Comparison of ENCODE assay signal across 1 cellular context in the genomic region with DNA sequence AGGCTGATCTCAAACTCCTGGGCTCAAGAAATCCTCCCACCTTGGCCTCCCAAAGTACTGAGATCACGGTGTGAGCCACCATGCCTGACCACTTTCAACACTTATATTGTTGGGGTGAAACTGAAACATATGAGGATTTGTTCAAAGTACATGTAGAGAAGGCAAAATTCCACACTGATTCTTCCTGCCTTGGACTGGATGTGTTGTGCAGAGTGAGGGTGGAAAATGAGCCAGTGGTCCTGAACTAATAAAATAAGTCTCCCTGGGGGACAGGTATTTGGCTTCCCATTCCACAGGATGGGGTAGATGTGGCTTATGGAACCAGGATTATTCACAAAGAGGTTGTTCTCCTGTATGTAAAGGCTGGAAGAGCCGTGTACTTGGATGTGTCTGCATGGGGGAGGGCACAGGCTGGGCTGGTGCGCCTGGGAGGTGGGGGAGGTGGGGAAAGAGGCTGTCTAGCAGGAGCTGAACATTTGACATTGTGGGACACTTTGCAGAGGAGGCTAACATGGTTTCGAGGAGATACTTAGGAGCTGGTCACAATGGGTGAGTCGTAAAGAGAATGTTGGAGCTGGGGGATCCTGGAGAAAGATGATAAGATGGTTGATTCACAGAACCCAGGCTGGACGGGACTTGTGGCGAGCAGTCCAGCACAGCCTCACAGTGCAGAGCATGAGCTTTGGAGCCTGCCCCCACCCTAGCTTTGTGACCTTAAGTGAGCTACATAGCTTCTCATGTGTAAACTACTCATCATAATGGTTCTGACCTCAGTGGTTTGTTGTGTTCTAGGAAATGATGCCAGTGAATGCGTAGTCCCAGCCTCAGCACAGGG.
A peak's percentile ranks its signal among the peaks of the same experiment; 100 is the strongest.
TF ChIP-seq lines count a peak whose summit lies in the region.

A gene (plus strand): TSS at position 804 of the 835 bp plus-strand sequence. CDS start 708 bp downstream, outside the sequence.

TF ChIP-seq in K562, 482 proteins besides CTCF, POLR2A, EP300 and RAD21 (continued from another document and continues in another):
- TF ChIP-seq CHD1 (IDR thresholded peaks at IDR 0.05; ENCODE audit: low read length) (peak; percentile 77), MEIS2 (IDR thresholded peaks at IDR 0.05; ENCODE audit: partially characterized antibody) (peak; percentile 17), ZNF212 (CRISPR knock-in tag; IDR thresholded peaks at IDR 0.05) (no peak), FOSL1 (tag; conservative IDR thresholded peaks at IDR 0.05) (peak; percentile 71), TCF3 (CRISPR knock-in tag; IDR thresholded peaks at IDR 0.05) (peak; percentile 90), SNIP1 (IDR thresholded peaks at IDR 0.05; ENCODE audit: low read depth) (no peak), ZNF175 (CRISPR knock-in tag; IDR thresholded peaks at IDR 0.05; ENCODE audit: low read depth) (peak; percentile 77; the same call in 1 of the 2 replicates), KDM1A (IDR thresholded peaks at IDR 0.05) (no peak), TRIM28 (IDR thresholded peaks at IDR 0.05) (0 out of 2 replicates have a peak, but pooled peaks have one; percentile 19), SMARCC2 (IDR thresholded peaks at IDR 0.05; ENCODE audit: low read depth) (peak; percentile 24; the same call in 1 of the 2 replicates), ZNF584 (CRISPR knock-in tag; IDR thresholded peaks at IDR 0.05; ENCODE audit: low read depth) (0 out of 2 replicates have a peak, but pooled peaks have one; percentile 60), CREB1 (IDR thresholded peaks at IDR 0.05) (peak; percentile 36; the same call in 1 of the 2 replicates), CREB1 (CRISPR knock-in tag; IDR thresholded peaks at IDR 0.05) (no peak), RCOR1 (IDR thresholded peaks at IDR 0.05; ENCODE audit: borderline replicate concordance in 1 of 2, low read depth in 2 of 2, low read length in 2 of 2) (peak; percentile 41 to 76; a peak in 2 of 4 replicates), ETV5 (CRISPR knock-in tag; IDR thresholded peaks at IDR 0.05; ENCODE audit: low read depth) (0 out of 2 replicates have a peak, but pooled peaks have one; percentile 36), LEF1 (IDR thresholded peaks at IDR 0.05) (peak; percentile 62; the same call in 1 of the 2 replicates), GABPB1 (CRISPR knock-in tag; IDR thresholded peaks at IDR 0.05) (0 out of 2 replicates have a peak, but pooled peaks have one; percentile 27)
- TF ChIP-seq, protein P1, sequence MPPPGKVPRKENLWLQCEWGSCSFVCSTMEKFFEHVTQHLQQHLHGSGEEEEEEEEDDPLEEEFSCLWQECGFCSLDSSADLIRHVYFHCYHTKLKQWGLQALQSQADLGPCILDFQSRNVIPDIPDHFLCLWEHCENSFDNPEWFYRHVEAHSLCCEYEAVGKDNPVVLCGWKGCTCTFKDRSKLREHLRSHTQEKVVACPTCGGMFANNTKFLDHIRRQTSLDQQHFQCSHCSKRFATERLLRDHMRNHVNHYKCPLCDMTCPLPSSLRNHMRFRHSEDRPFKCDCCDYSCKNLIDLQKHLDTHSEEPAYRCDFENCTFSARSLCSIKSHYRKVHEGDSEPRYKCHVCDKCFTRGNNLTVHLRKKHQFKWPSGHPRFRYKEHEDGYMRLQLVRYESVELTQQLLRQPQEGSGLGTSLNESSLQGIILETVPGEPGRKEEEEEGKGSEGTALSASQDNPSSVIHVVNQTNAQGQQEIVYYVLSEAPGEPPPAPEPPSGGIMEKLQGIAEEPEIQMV (tag; conservative IDR thresholded peaks at IDR 0.05; ENCODE audit: low read depth): 0 out of 2 replicates have a peak, but pooled peaks have one; percentile 16
- TF ChIP-seq, protein P2, sequence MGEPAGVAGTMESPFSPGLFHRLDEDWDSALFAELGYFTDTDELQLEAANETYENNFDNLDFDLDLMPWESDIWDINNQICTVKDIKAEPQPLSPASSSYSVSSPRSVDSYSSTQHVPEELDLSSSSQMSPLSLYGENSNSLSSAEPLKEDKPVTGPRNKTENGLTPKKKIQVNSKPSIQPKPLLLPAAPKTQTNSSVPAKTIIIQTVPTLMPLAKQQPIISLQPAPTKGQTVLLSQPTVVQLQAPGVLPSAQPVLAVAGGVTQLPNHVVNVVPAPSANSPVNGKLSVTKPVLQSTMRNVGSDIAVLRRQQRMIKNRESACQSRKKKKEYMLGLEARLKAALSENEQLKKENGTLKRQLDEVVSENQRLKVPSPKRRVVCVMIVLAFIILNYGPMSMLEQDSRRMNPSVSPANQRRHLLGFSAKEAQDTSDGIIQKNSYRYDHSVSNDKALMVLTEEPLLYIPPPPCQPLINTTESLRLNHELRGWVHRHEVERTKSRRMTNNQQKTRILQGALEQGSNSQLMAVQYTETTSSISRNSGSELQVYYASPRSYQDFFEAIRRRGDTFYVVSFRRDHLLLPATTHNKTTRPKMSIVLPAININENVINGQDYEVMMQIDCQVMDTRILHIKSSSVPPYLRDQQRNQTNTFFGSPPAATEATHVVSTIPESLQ (CRISPR knock-in tag; IDR thresholded peaks at IDR 0.05): peak; percentile 43; the same call in 1 of the 2 replicates
- TF ChIP-seq, protein P3, sequence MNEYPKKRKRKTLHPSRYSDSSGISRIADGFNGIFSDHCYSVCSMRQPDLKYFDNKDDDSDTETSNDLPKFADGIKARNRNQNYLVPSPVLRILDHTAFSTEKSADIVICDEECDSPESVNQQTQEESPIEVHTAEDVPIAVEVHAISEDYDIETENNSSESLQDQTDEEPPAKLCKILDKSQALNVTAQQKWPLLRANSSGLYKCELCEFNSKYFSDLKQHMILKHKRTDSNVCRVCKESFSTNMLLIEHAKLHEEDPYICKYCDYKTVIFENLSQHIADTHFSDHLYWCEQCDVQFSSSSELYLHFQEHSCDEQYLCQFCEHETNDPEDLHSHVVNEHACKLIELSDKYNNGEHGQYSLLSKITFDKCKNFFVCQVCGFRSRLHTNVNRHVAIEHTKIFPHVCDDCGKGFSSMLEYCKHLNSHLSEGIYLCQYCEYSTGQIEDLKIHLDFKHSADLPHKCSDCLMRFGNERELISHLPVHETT (CRISPR knock-in tag; conservative IDR thresholded peaks at IDR 0.05 in 1 of 2, IDR thresholded peaks at IDR 0.05 in 1 of 2): peak in 1 of 2 experiments; percentile 70; a peak in 2 of 4 replicates
- TF ChIP-seq, protein P4, sequence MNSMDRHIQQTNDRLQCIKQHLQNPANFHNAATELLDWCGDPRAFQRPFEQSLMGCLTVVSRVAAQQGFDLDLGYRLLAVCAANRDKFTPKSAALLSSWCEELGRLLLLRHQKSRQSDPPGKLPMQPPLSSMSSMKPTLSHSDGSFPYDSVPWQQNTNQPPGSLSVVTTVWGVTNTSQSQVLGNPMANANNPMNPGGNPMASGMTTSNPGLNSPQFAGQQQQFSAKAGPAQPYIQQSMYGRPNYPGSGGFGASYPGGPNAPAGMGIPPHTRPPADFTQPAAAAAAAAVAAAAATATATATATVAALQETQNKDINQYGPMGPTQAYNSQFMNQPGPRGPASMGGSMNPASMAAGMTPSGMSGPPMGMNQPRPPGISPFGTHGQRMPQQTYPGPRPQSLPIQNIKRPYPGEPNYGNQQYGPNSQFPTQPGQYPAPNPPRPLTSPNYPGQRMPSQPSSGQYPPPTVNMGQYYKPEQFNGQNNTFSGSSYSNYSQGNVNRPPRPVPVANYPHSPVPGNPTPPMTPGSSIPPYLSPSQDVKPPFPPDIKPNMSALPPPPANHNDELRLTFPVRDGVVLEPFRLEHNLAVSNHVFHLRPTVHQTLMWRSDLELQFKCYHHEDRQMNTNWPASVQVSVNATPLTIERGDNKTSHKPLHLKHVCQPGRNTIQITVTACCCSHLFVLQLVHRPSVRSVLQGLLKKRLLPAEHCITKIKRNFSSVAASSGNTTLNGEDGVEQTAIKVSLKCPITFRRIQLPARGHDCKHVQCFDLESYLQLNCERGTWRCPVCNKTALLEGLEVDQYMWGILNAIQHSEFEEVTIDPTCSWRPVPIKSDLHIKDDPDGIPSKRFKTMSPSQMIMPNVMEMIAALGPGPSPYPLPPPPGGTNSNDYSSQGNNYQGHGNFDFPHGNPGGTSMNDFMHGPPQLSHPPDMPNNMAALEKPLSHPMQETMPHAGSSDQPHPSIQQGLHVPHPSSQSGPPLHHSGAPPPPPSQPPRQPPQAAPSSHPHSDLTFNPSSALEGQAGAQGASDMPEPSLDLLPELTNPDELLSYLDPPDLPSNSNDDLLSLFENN (IDR thresholded peaks at IDR 0.05; ENCODE audit: low read depth in 2 of 2, low read length in 2 of 2): peak in 1 of 2 experiments; percentile 67; a peak in 1 of 4 replicates
- TF ChIP-seq, protein P5, sequence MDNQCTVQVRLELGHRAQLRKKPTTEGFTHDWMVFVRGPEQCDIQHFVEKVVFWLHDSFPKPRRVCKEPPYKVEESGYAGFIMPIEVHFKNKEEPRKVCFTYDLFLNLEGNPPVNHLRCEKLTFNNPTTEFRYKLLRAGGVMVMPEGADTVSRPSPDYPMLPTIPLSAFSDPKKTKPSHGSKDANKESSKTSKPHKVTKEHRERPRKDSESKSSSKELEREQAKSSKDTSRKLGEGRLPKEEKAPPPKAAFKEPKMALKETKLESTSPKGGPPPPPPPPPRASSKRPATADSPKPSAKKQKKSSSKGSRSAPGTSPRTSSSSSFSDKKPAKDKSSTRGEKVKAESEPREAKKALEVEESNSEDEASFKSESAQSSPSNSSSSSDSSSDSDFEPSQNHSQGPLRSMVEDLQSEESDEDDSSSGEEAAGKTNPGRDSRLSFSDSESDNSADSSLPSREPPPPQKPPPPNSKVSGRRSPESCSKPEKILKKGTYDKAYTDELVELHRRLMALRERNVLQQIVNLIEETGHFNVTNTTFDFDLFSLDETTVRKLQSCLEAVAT (IDR thresholded peaks at IDR 0.05): peak; percentile 34 to 60; a peak in 3 of 4 replicates
- TF ChIP-seq, protein P6, sequence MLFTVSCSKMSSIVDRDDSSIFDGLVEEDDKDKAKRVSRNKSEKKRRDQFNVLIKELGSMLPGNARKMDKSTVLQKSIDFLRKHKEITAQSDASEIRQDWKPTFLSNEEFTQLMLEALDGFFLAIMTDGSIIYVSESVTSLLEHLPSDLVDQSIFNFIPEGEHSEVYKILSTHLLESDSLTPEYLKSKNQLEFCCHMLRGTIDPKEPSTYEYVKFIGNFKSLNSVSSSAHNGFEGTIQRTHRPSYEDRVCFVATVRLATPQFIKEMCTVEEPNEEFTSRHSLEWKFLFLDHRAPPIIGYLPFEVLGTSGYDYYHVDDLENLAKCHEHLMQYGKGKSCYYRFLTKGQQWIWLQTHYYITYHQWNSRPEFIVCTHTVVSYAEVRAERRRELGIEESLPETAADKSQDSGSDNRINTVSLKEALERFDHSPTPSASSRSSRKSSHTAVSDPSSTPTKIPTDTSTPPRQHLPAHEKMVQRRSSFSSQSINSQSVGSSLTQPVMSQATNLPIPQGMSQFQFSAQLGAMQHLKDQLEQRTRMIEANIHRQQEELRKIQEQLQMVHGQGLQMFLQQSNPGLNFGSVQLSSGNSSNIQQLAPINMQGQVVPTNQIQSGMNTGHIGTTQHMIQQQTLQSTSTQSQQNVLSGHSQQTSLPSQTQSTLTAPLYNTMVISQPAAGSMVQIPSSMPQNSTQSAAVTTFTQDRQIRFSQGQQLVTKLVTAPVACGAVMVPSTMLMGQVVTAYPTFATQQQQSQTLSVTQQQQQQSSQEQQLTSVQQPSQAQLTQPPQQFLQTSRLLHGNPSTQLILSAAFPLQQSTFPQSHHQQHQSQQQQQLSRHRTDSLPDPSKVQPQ (CRISPR knock-in tag; IDR thresholded peaks at IDR 0.05; ENCODE audit: borderline replicate concordance): no peak
- TF ChIP-seq, protein P7, sequence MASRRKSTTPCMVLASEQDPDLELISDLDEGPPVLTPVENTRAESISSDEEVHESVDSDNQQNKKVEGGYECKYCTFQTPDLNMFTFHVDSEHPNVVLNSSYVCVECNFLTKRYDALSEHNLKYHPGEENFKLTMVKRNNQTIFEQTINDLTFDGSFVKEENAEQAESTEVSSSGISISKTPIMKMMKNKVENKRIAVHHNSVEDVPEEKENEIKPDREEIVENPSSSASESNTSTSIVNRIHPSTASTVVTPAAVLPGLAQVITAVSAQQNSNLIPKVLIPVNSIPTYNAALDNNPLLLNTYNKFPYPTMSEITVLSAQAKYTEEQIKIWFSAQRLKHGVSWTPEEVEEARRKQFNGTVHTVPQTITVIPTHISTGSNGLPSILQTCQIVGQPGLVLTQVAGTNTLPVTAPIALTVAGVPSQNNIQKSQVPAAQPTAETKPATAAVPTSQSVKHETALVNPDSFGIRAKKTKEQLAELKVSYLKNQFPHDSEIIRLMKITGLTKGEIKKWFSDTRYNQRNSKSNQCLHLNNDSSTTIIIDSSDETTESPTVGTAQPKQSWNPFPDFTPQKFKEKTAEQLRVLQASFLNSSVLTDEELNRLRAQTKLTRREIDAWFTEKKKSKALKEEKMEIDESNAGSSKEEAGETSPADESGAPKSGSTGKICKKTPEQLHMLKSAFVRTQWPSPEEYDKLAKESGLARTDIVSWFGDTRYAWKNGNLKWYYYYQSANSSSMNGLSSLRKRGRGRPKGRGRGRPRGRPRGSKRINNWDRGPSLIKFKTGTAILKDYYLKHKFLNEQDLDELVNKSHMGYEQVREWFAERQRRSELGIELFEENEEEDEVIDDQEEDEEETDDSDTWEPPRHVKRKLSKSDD (conservative IDR thresholded peaks at IDR 0.05; ENCODE audit: low read length): 0 out of 2 replicates have a peak, but pooled peaks have one; percentile 66
- TF ChIP-seq, protein P8, sequence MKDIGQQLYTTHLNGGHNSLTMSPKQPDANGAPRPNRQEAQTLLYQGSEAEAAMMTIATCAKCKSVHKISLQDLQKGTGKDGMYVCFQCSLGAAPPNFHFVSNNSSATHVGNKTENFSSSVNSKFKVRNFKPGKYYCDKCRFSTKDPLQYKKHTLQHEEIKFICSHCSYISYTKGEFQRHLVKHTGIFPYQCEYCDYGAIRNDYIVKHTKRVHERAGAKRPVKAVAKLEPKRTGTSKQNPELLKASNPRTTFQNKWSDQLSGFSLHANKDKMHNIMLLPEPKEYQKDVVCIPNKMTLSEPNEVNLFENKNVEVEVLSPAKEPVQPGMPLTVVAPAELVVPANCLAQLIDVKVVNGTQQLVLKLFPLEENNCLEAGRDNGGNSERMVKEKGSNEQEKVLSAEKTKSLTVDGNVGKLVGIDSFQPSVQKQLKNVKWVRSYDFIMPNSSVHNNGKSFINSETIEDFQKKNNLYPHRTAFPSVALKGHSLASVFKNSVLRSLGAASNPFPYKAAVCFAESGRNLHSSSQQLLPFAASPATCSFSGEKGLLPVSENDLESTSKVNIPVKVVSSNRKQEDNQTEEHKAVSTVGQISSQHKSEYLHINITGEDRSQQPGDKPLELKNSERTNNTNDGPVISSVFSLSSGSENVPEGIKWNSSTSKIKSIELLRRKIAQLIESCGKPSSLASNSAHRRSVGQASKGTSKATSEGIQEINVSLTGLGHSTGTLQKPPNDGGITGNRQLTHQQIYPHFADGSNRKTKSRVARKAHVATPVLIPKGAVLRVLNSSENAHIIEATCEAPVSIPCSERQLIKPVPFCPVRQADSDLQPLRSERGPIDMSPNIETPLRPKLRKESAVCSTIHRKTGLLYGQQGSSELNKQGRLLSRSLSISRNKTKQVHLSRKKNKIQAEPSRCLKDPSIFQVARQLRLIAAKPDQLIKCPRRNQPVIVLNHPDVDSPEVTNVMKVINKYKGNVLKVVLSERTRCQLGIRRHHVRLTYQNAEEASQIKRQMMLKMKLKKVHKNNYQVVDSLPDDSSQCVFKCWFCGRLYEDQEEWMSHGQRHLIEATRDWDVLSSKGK (CRISPR knock-in tag; IDR thresholded peaks at IDR 0.05): no peak
